ENCODE assay signal across 1 cellular context in genomic region chr1:161021168-161021958, GRCh38.
TF ChIP-seq lines count a peak whose summit lies in the region.

No MANE protein-coding gene starts in this region.

TF ChIP-seq in HepG2, 621 proteins besides CTCF, POLR2A, EP300 and RAD21 (continued from another document and continues in another):
- TF ChIP-seq POGK (CRISPR knock-in tag; conservative IDR thresholded peaks at IDR 0.05) (no peak), RFX3 (CRISPR knock-in tag; IDR thresholded peaks at IDR 0.05) (no peak), CREB1 (IDR thresholded peaks at IDR 0.05) (peak; percentile 73), CREB1 (CRISPR knock-in tag; IDR thresholded peaks at IDR 0.05) (peak; percentile 91), NRL (CRISPR knock-in tag; IDR thresholded peaks at IDR 0.05; ENCODE audit: borderline replicate concordance) (no peak), PRMT3 (CRISPR knock-in tag; IDR thresholded peaks at IDR 0.05; ENCODE audit: borderline replicate concordance, low read depth) (no peak), ZBTB4 (CRISPR knock-in tag; IDR thresholded peaks at IDR 0.05; ENCODE audit: borderline replicate concordance) (no peak), MZF1 (CRISPR knock-in tag; IDR thresholded peaks at IDR 0.05; ENCODE audit: borderline replicate concordance) (no peak), ZNF770 (CRISPR knock-in tag; IDR thresholded peaks at IDR 0.05) (peak; percentile 99), NFIB (CRISPR knock-in tag; IDR thresholded peaks at IDR 0.05; ENCODE audit: borderline replicate concordance) (no peak), UBTF (CRISPR knock-in tag; IDR thresholded peaks at IDR 0.05) (no peak), ZBTB7B (CRISPR knock-in tag; IDR thresholded peaks at IDR 0.05) (no peak), ZFP36L2 (CRISPR knock-in tag; IDR thresholded peaks at IDR 0.05) (no peak), ONECUT2 (CRISPR knock-in tag; IDR thresholded peaks at IDR 0.05) (no peak), ZSCAN31 (CRISPR knock-in tag; IDR thresholded peaks at IDR 0.05; ENCODE audit: low read depth) (no peak), PTBP1 (IDR thresholded peaks at IDR 0.05; ENCODE audit: low read depth, low read length, poor library complexity, severe bottlenecking) (no peak), ZNF841 (CRISPR knock-in tag; IDR thresholded peaks at IDR 0.05; ENCODE audit: borderline replicate concordance) (no peak), NFE2 (CRISPR knock-in tag; IDR thresholded peaks at IDR 0.05) (no peak), MAFK (conservative IDR thresholded peaks at IDR 0.05 in 1 of 2, IDR thresholded peaks at IDR 0.05 in 1 of 2; ENCODE audit: low read length in 2 of 2) (no peak), ZNF562 (CRISPR knock-in tag; IDR thresholded peaks at IDR 0.05; ENCODE audit: borderline replicate concordance) (no peak), ZNF17 (CRISPR knock-in tag; IDR thresholded peaks at IDR 0.05) (no peak), ZNF101 (CRISPR knock-in tag; IDR thresholded peaks at IDR 0.05; ENCODE audit: borderline replicate concordance, low read depth) (no peak), HNRNPK (IDR thresholded peaks at IDR 0.05; ENCODE audit: low read depth, low read length, poor library complexity, severe bottlenecking) (no peak), TRIM24 (CRISPR knock-in tag; IDR thresholded peaks at IDR 0.05) (no peak), ZBTB20 (CRISPR knock-in tag; IDR thresholded peaks at IDR 0.05; ENCODE audit: borderline replicate concordance, low read depth) (peak; percentile 23; the same call in 1 of the 2 replicates), TOE1 (CRISPR knock-in tag; IDR thresholded peaks at IDR 0.05) (no peak), ZBTB49 (CRISPR knock-in tag; IDR thresholded peaks at IDR 0.05; ENCODE audit: borderline replicate concordance) (no peak), ZSCAN22 (CRISPR knock-in tag; IDR thresholded peaks at IDR 0.05) (no peak), IRF9 (CRISPR knock-in tag; IDR thresholded peaks at IDR 0.05; ENCODE audit: borderline replicate concordance) (no peak), BATF2 (CRISPR knock-in tag; IDR thresholded peaks at IDR 0.05) (0 out of 2 replicates have a peak, but pooled peaks have one; percentile 67), NCOA1 (CRISPR knock-in tag; IDR thresholded peaks at IDR 0.05) (no peak), PPARG (CRISPR knock-in tag; conservative IDR thresholded peaks at IDR 0.05) (no peak), ZBTB3 (CRISPR knock-in tag; IDR thresholded peaks at IDR 0.05; ENCODE audit: borderline replicate concordance, low read depth) (no peak), ZNF550 (CRISPR knock-in tag; IDR thresholded peaks at IDR 0.05; ENCODE audit: borderline replicate concordance) (no peak), NFKB2 (CRISPR knock-in tag; IDR thresholded peaks at IDR 0.05; ENCODE audit: borderline replicate concordance) (no peak), ZNF782 (CRISPR knock-in tag; IDR thresholded peaks at IDR 0.05; ENCODE audit: borderline replicate concordance) (no peak), ZNF160 (CRISPR knock-in tag; IDR thresholded peaks at IDR 0.05) (no peak), ZNF788 (CRISPR knock-in tag; IDR thresholded peaks at IDR 0.05; ENCODE audit: borderline replicate concordance) (no peak), ARID4A (CRISPR knock-in tag; IDR thresholded peaks at IDR 0.05; ENCODE audit: borderline replicate concordance) (no peak), ISX (CRISPR knock-in tag; conservative IDR thresholded peaks at IDR 0.05) (0 out of 2 replicates have a peak, but pooled peaks have one; percentile 67), TFDP2 (CRISPR knock-in tag; IDR thresholded peaks at IDR 0.05) (peak; percentile 82), ZC3H13 (CRISPR knock-in tag; IDR thresholded peaks at IDR 0.05) (0 out of 2 replicates have a peak, but pooled peaks have one; percentile 38)
